16 cellular contexts compared by ENCODE assay signal in the genomic region with DNA sequence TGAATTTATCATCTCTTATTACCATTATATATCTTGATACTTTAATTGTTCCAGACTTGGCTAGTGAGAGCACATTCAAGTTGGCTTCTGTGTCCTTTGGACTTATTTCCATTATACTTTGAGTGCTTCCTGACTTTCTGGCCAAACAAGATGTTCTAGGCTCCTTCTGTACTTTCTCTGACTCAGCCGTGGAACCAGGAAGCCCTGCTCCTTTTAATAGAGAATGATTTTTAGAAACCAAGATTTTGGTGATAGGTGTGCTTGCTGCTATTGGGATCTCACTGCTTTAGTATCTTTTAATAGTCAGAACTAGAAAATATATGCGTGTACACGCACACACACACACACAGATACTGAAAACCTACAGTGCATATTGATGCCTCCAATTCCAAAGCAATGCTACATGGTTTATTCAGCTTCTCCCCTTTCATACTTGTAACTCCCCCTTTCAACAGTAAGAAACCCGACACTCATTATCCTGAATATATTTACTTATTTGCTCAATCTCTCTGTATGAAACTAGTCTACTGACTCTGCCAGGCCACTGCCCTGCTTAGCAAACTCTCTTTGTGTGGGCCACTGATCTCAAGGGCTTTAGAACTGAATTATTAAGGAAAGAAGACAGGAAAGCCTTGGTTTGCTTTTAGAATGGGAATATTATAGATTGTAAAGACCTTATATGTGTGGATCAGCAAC. TPM values are rescaled to one million over a fixed set of nuclear protein-coding genes. Genes with fewer than 3 reads are reported as not detected.
DNase-seq lines count a peak whose midpoint lies in the region; ATAC-seq and TF ChIP-seq lines count a peak whose summit lies in the region.
"Had no signal": no experiment of that assay in that cellular context is flagged by ENCODE, and none has a peak within 500 bp of the region (broad histone marks: within the 10 kb centered on the region; RNA-seq: fewer than 3 reads in every experiment).

No MANE protein-coding gene starts in this region.

- peak overlapping the region; percentile 78 to 89 (median 82) for H3K27ac ChIP-seq in stomach
- no peak overlapping the region for H3K27ac ChIP-seq in ovary
- H3K27ac ChIP-seq: right atrium auricular region, SK-N-MC had no signal

- TF ChIP-seq EP300 in stomach (IDR thresholded peaks at IDR 0.05) (no peak), ovary (IDR thresholded peaks at IDR 0.05) (no peak)

- H3K27ac Mint-ChIP-seq in stimulated activated effector memory CD8-positive, alpha-beta T cell treated with anti-CD3 and anti-CD28 coated beads, Interleukin-12 subunit alpha, Interleukin-12 subunit beta, amount 100 ng/mL, for 72 hours: no peak overlapping the region
- H3K27ac Mint-ChIP-seq: activated CD4-positive, alpha-beta memory T cell treated with anti-CD3 and anti-CD28 coated beads, Interleukin-2, amount 10 ng/mL, durations not matched to agents 7 days and 5 days; HFFc6; stimulated activated naive CD8-positive, alpha-beta T cell treated with anti-CD3 and anti-CD28 coated beads, Interleukin-15, Interleukin-2, amounts not matched to agents 100 ng/mL and 50 ng/mL, for 24 hours had no signal

- no peaks in the 10 kb centered on the region for H3K36me3 Mint-ChIP-seq in stimulated activated effector memory CD8-positive, alpha-beta T cell treated with anti-CD3 and anti-CD28 coated beads, Interleukin-12 subunit alpha, Interleukin-12 subunit beta, amount 100 ng/mL, for 72 hours

- TF ChIP-seq POLR2A in stomach (IDR thresholded peaks at IDR 0.05) (no peak), ovary (IDR thresholded peaks at IDR 0.05) (no peak)

- peaks cover 8% of the 10 kb centered on the region for H3K4me1 Mint-ChIP-seq in stimulated activated effector memory CD8-positive, alpha-beta T cell treated with anti-CD3 and anti-CD28 coated beads, Interleukin-12 subunit alpha, Interleukin-12 subunit beta, amount 100 ng/mL, for 72 hours

- H3K4me1 ChIP-seq in stomach (peaks cover 0 to 19% (median 3%) of the 10 kb centered on the region in 4 donors), ovary (ENCODE audit: insufficient read depth) (no peaks in the 10 kb centered on the region)
- H3K4me1 ChIP-seq: right atrium auricular region had no signal

- H3K36me3 ChIP-seq in stomach: no peaks in the 10 kb centered on the region
- H3K36me3 ChIP-seq in ovary: no peaks in the 10 kb centered on the region
- H3K36me3 ChIP-seq: right atrium auricular region had no signal

- DNase-seq in NCI-H1105 treated with DMSO at 0.1 percent for 48 hours (lab: John Stamatoyannopoulos, UW): peak; percentile 16
- DNase-seq in NCI-H1105 (lab: John Stamatoyannopoulos, UW): no peak
- peak; percentile 37 for DNase-seq in NCI-H69 (lab: John Stamatoyannopoulos, UW)
- no peak for DNase-seq in stomach
- no peak for DNase-seq in ovary
- no peak for DNase-seq in stimulated activated effector memory CD8-positive, alpha-beta T cell treated with anti-CD3 and anti-CD28 coated beads, Interleukin-12 subunit alpha, Interleukin-12 subunit beta, amount 100 ng/mL, for 72 hours (ENCODE audit: low spot score in 2 of 2)
- no peak for DNase-seq in GOT3 (lab: John Stamatoyannopoulos, UW)
- DNase-seq: activated CD4-positive, alpha-beta memory T cell treated with anti-CD3 and anti-CD28 coated beads, Interleukin-2, amount 10 ng/mL, durations not matched to agents 7 days and 5 days; effector memory CD4-positive, alpha-beta T cell; glutamatergic neuron; HFFc6; naive thymus-derived CD4-positive, alpha-beta T cell had no signal

- TF ChIP-seq CTCF in stomach (IDR thresholded peaks at IDR 0.05): no peak
- TF ChIP-seq CTCF in ovary (IDR thresholded peaks at IDR 0.05): no peak

- WGBS in stomach, 5 donors: 42 to 72% (median 56%) methylated on average over 4 of the region's 4 CpGs
- WGBS in ovary, 3 donors: 79 to 87% (median 81%) methylated on average over 4 of the region's 4 CpGs

- intact Hi-C loops in stomach (cut with DNase I; ENCODE audit: low total_unique reads) (no loop called here), ovary (cut with DNase I) (no loop called here)

- H3K27me3 ChIP-seq in stomach: no peaks in the 10 kb centered on the region
- no peaks in the 10 kb centered on the region for H3K27me3 ChIP-seq in ovary
- H3K27me3 ChIP-seq: right atrium auricular region had no signal

- no peak overlapping the region for H3K4me3 Mint-ChIP-seq in stimulated activated effector memory CD8-positive, alpha-beta T cell treated with anti-CD3 and anti-CD28 coated beads, Interleukin-12 subunit alpha, Interleukin-12 subunit beta, amount 100 ng/mL, for 72 hours
- H3K4me3 Mint-ChIP-seq: activated CD4-positive, alpha-beta memory T cell treated with anti-CD3 and anti-CD28 coated beads, Interleukin-2, amount 10 ng/mL, durations not matched to agents 7 days and 5 days; HFFc6; naive thymus-derived CD4-positive, alpha-beta T cell; stimulated activated naive CD8-positive, alpha-beta T cell treated with anti-CD3 and anti-CD28 coated beads, Interleukin-15, Interleukin-2, amounts not matched to agents 100 ng/mL and 50 ng/mL, for 24 hours had no signal

- H3K9me3 Mint-ChIP-seq in stimulated activated effector memory CD8-positive, alpha-beta T cell treated with anti-CD3 and anti-CD28 coated beads, Interleukin-12 subunit alpha, Interleukin-12 subunit beta, amount 100 ng/mL, for 72 hours: no peaks in the 10 kb centered on the region
- H3K9me3 Mint-ChIP-seq: activated CD4-positive, alpha-beta memory T cell treated with anti-CD3 and anti-CD28 coated beads, Interleukin-2, amount 10 ng/mL, durations not matched to agents 7 days and 5 days; HFFc6; naive thymus-derived CD4-positive, alpha-beta T cell; stimulated activated naive CD8-positive, alpha-beta T cell treated with anti-CD3 and anti-CD28 coated beads, Interleukin-15, Interleukin-2, amounts not matched to agents 100 ng/mL and 50 ng/mL, for 24 hours had no signal

- peak; percentile 88 for ATAC-seq in esophagus mucosa
- no peak for ATAC-seq in stimulated activated effector memory CD8-positive, alpha-beta T cell treated with anti-CD3 and anti-CD28 coated beads, Interleukin-12 subunit alpha, Interleukin-12 subunit beta, amount 100 ng/mL, for 72 hours
- ATAC-seq: naive thymus-derived CD4-positive, alpha-beta T cell had no signal

- no peak overlapping the region for H3K4me3 ChIP-seq in stomach
- no peak overlapping the region for H3K4me3 ChIP-seq in ovary
- H3K4me3 ChIP-seq: right atrium auricular region, SK-N-MC had no signal

- H3K9me3 ChIP-seq in stomach (no peaks in the 10 kb centered on the region), ovary (no peaks in the 10 kb centered on the region)
- H3K9me3 ChIP-seq: right atrium auricular region had no signal

RNA-seq across cellular contexts. Expression of a gene that starts 42.7 kb away (rescaled TPM):
- total RNA-seq in esophagus mucosa (368 TPM), stomach (100 to 1,000 TPM in 3 of 5 donors, 10 to 100 TPM in 2; 69.5 to 317 (median 295) TPM), ovary (100 to 1,000 TPM in 4 of 7 donors, 10 to 100 TPM in 3; 39.0 to 214 (median 116) TPM)
- polyA plus RNA-seq in stomach (100 to 1,000 TPM; 121 to 231 (median 205) TPM), ovary (10 to 100 TPM; 45.1 to 85.6 TPM)

Comparison
In these comparisons a context has a peak if more than half of its experiments do, and no peak if none do; other contexts are left out.
1. DNase-seq: peak in NCI-H1105 treated with DMSO at 0.1 percent for 48 hours (single experiment) and NCI-H69 (single experiment); none in NCI-H1105 (single experiment), stomach (single experiment), ovary (0 of 5), stimulated activated effector memory CD8-positive, alpha-beta T cell treated with anti-CD3 and anti-CD28 coated beads, Interleukin-12 subunit alpha, Interleukin-12 subunit beta, amount 100 ng/mL, for 72 hours (0 of 2) and GOT3 (single experiment).
2. H3K27ac ChIP-seq: peak in stomach (5 of 5); none in ovary (0 of 2).